ENCODE assay signal across 21 cellular contexts in the genomic region with DNA sequence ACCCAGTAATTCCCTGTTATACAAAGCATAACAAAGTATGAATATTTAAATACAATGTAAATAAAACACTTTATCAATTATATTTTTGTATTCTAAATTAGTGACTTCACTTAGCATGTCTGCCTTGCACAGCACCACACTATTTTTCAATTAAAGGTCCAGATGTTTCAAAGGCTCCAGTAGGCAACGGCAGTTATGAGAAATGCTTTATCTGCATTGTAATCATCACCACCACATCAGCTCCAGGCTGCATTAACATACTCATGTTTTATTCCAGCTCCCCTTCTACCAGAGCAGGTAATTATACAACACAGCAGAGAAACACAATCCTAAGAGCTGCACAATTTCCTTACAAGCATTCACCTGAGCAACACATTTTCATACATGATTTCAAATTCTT.
DNase-seq lines count a peak whose midpoint lies in the region; ATAC-seq and TF ChIP-seq lines count a peak whose summit lies in the region.
"Had no signal": no experiment of that assay in that cellular context is flagged by ENCODE, and none has a peak within 500 bp of the region (broad histone marks: within the 10 kb centered on the region; RNA-seq: fewer than 3 reads in every experiment).

No MANE protein-coding gene starts in this region.

- H3K4me3 ChIP-seq in AG10803 (ENCODE audit: low read length), result no peak overlapping the region
- no peak overlapping the region for H3K4me3 ChIP-seq in adipocyte (ENCODE audit: low read length)

- no peaks in the 10 kb centered on the region for H3K36me3 ChIP-seq in adipocyte (ENCODE audit: control insufficient read depth, insufficient read depth, low read length, severe bottlenecking)
- H3K36me3 ChIP-seq: BE2C had no signal

- no peak for TF ChIP-seq CTCF in AG10803 (conservative IDR thresholded peaks at IDR 0.05; ENCODE audit: low read length)

- no peak for ATAC-seq in HG02884 (IDR thresholded peaks at IDR 0.05; ENCODE audit: unreplicated experiment)
- ATAC-seq: HCT116 had no signal

- no peak overlapping the region for H3K9ac ChIP-seq in adipocyte (ENCODE audit: low read length)

- H3K27me3 ChIP-seq in adipocyte (replicated peaks; ENCODE audit: control insufficient read depth, insufficient read depth, low read length), result no peaks in the 10 kb centered on the region
- H3K27me3 ChIP-seq: BE2C had no signal

- H3K9me3 ChIP-seq in adipocyte (ENCODE audit: control insufficient read depth, low read length), result no peaks in the 10 kb centered on the region
- H3K9me3 ChIP-seq: BE2C had no signal

- DNase-seq in AG10803 (ENCODE audit: low read depth), result peak; percentile 8
- peak; percentile 10 for DNase-seq in DMS 273 treated with DMSO at 0.1 percent for 48 hours (lab: John Stamatoyannopoulos, UW)
- DNase-seq in NCI-H69 (lab: John Stamatoyannopoulos, UW), result peak; percentile 63
- DNase-seq in adipocyte (ENCODE audit: low read depth), result peak; percentile 5
- no peak for DNase-seq in NCI-H1417 treated with DMSO at 0.1 percent for 48 hours (lab: John Stamatoyannopoulos, UW)
- DNase-seq in activated effector memory CD4-positive, alpha-beta T cell treated with anti-CD3 and anti-CD28 coated beads, Interleukin-2, amount 50 U/mL, for 16 hours, result no peak
- DNase-seq in NCI-H1092 treated with DMSO at 0.1 percent for 48 hours (lab: John Stamatoyannopoulos, UW), result no peak
- DNase-seq: C1 segment of cervical spinal cord; CD4-positive, CD25-positive, alpha-beta regulatory T cell; CD8-positive, alpha-beta memory T cell; COR-L47; DMS153; DMS79; GDM1; GOT3; H7; HFFc6; IMR-90 had no signal

- peaks cover 14% of the 10 kb centered on the region for H3K4me1 ChIP-seq in adipocyte (ENCODE audit: control insufficient read depth, insufficient read depth, low read length)

Comparison
In these comparisons a context has a peak if more than half of its experiments do, and no peak if none do; other contexts are left out.
1. DNase-seq: peak in AG10803 (single experiment), DMS 273 treated with DMSO at 0.1 percent for 48 hours (single experiment), NCI-H69 (single experiment) and adipocyte (single experiment); none in NCI-H1417 treated with DMSO at 0.1 percent for 48 hours (single experiment), activated effector memory CD4-positive, alpha-beta T cell treated with anti-CD3 and anti-CD28 coated beads, Interleukin-2, amount 50 U/mL, for 16 hours (single experiment) and NCI-H1092 treated with DMSO at 0.1 percent for 48 hours (single experiment).